ENCODE assay signal across 1 cellular context in genomic region chr15:101439285-101439919, GRCh38.
TF ChIP-seq lines count a peak whose summit lies in the region.

No MANE protein-coding gene starts in this region.

TF ChIP-seq in HepG2, 621 proteins besides CTCF, POLR2A, EP300 and RAD21 (continued from another document and continues in another):
- TF ChIP-seq, protein P1, sequence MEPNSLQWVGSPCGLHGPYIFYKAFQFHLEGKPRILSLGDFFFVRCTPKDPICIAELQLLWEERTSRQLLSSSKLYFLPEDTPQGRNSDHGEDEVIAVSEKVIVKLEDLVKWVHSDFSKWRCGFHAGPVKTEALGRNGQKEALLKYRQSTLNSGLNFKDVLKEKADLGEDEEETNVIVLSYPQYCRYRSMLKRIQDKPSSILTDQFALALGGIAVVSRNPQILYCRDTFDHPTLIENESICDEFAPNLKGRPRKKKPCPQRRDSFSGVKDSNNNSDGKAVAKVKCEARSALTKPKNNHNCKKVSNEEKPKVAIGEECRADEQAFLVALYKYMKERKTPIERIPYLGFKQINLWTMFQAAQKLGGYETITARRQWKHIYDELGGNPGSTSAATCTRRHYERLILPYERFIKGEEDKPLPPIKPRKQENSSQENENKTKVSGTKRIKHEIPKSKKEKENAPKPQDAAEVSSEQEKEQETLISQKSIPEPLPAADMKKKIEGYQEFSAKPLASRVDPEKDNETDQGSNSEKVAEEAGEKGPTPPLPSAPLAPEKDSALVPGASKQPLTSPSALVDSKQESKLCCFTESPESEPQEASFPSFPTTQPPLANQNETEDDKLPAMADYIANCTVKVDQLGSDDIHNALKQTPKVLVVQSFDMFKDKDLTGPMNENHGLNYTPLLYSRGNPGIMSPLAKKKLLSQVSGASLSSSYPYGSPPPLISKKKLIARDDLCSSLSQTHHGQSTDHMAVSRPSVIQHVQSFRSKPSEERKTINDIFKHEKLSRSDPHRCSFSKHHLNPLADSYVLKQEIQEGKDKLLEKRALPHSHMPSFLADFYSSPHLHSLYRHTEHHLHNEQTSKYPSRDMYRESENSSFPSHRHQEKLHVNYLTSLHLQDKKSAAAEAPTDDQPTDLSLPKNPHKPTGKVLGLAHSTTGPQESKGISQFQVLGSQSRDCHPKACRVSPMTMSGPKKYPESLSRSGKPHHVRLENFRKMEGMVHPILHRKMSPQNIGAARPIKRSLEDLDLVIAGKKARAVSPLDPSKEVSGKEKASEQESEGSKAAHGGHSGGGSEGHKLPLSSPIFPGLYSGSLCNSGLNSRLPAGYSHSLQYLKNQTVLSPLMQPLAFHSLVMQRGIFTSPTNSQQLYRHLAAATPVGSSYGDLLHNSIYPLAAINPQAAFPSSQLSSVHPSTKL (CRISPR knock-in tag; IDR thresholded peaks at IDR 0.05), result peak; percentile 96
- TF ChIP-seq SNRNP70 (IDR thresholded peaks at IDR 0.05; ENCODE audit: low read depth, low read length), result no peak
- TF ChIP-seq HOXA3 (CRISPR knock-in tag; IDR thresholded peaks at IDR 0.05), result peak; percentile 86
- no peak for TF ChIP-seq ZNF280B (CRISPR knock-in tag; IDR thresholded peaks at IDR 0.05; ENCODE audit: borderline replicate concordance)
- no peak for TF ChIP-seq SCMH1 (CRISPR knock-in tag; IDR thresholded peaks at IDR 0.05; ENCODE audit: borderline replicate concordance)
- TF ChIP-seq, protein P2, sequence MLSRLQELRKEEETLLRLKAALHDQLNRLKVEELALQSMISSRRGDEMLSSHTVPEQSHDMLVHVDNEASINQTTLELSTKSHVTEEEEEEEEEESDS (CRISPR knock-in tag; IDR thresholded peaks at IDR 0.05; ENCODE audit: borderline replicate concordance), result no peak
- TF ChIP-seq ZBTB14 (CRISPR knock-in tag; IDR thresholded peaks at IDR 0.05), result no peak
- peak; percentile 63 to 79; a peak in 3 of 4 replicates for TF ChIP-seq NR2F1 (CRISPR knock-in tag; IDR thresholded peaks at IDR 0.05)
- peak; percentile 92 for TF ChIP-seq TFE3 (CRISPR knock-in tag; IDR thresholded peaks at IDR 0.05)
- TF ChIP-seq NFE2 (CRISPR knock-in tag; IDR thresholded peaks at IDR 0.05), result no peak
- TF ChIP-seq ZSCAN22 (CRISPR knock-in tag; IDR thresholded peaks at IDR 0.05), result no peak
- TF ChIP-seq PREB (CRISPR knock-in tag; IDR thresholded peaks at IDR 0.05), result no peak
- peak; percentile 96 for TF ChIP-seq TEAD3 (CRISPR knock-in tag; optimal IDR thresholded peaks at IDR 0.05; ENCODE audit: borderline replicate concordance)
- TF ChIP-seq NFE2L1 (CRISPR knock-in tag; IDR thresholded peaks at IDR 0.05; ENCODE audit: borderline replicate concordance), result no peak
- peak; percentile 1; the same call in 1 of the 2 replicates for TF ChIP-seq NRL (CRISPR knock-in tag; IDR thresholded peaks at IDR 0.05; ENCODE audit: borderline replicate concordance)
- no peak for TF ChIP-seq ZNF619 (CRISPR knock-in tag; IDR thresholded peaks at IDR 0.05)
- TF ChIP-seq, protein P3, sequence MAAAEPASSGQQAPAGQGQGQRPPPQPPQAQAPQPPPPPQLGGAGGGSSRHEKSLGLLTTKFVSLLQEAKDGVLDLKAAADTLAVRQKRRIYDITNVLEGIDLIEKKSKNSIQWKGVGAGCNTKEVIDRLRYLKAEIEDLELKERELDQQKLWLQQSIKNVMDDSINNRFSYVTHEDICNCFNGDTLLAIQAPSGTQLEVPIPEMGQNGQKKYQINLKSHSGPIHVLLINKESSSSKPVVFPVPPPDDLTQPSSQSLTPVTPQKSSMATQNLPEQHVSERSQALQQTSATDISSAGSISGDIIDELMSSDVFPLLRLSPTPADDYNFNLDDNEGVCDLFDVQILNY (CRISPR knock-in tag; conservative IDR thresholded peaks at IDR 0.05), result no peak
- TF ChIP-seq, protein P4, sequence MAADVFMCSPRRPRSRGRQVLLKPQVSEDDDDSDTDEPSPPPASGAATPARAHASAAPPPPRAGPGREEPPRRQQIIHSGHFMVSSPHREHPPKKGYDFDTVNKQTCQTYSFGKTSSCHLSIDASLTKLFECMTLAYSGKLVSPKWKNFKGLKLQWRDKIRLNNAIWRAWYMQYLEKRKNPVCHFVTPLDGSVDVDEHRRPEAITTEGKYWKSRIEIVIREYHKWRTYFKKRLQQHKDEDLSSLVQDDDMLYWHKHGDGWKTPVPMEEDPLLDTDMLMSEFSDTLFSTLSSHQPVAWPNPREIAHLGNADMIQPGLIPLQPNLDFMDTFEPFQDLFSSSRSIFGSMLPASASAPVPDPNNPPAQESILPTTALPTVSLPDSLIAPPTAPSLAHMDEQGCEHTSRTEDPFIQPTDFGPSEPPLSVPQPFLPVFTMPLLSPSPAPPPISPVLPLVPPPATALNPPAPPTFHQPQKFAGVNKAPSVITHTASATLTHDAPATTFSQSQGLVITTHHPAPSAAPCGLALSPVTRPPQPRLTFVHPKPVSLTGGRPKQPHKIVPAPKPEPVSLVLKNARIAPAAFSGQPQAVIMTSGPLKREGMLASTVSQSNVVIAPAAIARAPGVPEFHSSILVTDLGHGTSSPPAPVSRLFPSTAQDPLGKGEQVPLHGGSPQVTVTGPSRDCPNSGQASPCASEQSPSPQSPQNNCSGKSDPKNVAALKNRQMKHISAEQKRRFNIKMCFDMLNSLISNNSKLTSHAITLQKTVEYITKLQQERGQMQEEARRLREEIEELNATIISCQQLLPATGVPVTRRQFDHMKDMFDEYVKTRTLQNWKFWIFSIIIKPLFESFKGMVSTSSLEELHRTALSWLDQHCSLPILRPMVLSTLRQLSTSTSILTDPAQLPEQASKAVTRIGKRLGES (CRISPR knock-in tag; IDR thresholded peaks at IDR 0.05; ENCODE audit: borderline replicate concordance), result no peak
- no peak for TF ChIP-seq SNAI1 (CRISPR knock-in tag; IDR thresholded peaks at IDR 0.05; ENCODE audit: borderline replicate concordance)
- no peak for TF ChIP-seq MAFG (CRISPR knock-in tag; IDR thresholded peaks at IDR 0.05)
- TF ChIP-seq EHMT2 (IDR thresholded peaks at IDR 0.05; ENCODE audit: borderline replicate concordance, low read depth, low read length), result peak; percentile 45; the same call in 1 of the 2 replicates
- TF ChIP-seq JARID2 (CRISPR knock-in tag; IDR thresholded peaks at IDR 0.05; ENCODE audit: insufficient replicate concordance), result peak; percentile 58
- no peak; the same call in 1 of the 2 replicates for TF ChIP-seq KLF9 (CRISPR knock-in tag; IDR thresholded peaks at IDR 0.05; ENCODE audit: low read depth)
- no peak for TF ChIP-seq ZZZ3 (CRISPR knock-in tag; IDR thresholded peaks at IDR 0.05; ENCODE audit: borderline replicate concordance)
- no peak; the same call in 1 of the 2 replicates for TF ChIP-seq SAFB2 (CRISPR knock-in tag; IDR thresholded peaks at IDR 0.05; ENCODE audit: borderline replicate concordance, low read depth)
- TF ChIP-seq STAT5B (CRISPR knock-in tag; IDR thresholded peaks at IDR 0.05), result 0 out of 2 replicates have a peak, but pooled peaks have one; percentile 71
- TF ChIP-seq GATAD1 (CRISPR knock-in tag; IDR thresholded peaks at IDR 0.05), result peak; percentile 73
- TF ChIP-seq, protein P5, sequence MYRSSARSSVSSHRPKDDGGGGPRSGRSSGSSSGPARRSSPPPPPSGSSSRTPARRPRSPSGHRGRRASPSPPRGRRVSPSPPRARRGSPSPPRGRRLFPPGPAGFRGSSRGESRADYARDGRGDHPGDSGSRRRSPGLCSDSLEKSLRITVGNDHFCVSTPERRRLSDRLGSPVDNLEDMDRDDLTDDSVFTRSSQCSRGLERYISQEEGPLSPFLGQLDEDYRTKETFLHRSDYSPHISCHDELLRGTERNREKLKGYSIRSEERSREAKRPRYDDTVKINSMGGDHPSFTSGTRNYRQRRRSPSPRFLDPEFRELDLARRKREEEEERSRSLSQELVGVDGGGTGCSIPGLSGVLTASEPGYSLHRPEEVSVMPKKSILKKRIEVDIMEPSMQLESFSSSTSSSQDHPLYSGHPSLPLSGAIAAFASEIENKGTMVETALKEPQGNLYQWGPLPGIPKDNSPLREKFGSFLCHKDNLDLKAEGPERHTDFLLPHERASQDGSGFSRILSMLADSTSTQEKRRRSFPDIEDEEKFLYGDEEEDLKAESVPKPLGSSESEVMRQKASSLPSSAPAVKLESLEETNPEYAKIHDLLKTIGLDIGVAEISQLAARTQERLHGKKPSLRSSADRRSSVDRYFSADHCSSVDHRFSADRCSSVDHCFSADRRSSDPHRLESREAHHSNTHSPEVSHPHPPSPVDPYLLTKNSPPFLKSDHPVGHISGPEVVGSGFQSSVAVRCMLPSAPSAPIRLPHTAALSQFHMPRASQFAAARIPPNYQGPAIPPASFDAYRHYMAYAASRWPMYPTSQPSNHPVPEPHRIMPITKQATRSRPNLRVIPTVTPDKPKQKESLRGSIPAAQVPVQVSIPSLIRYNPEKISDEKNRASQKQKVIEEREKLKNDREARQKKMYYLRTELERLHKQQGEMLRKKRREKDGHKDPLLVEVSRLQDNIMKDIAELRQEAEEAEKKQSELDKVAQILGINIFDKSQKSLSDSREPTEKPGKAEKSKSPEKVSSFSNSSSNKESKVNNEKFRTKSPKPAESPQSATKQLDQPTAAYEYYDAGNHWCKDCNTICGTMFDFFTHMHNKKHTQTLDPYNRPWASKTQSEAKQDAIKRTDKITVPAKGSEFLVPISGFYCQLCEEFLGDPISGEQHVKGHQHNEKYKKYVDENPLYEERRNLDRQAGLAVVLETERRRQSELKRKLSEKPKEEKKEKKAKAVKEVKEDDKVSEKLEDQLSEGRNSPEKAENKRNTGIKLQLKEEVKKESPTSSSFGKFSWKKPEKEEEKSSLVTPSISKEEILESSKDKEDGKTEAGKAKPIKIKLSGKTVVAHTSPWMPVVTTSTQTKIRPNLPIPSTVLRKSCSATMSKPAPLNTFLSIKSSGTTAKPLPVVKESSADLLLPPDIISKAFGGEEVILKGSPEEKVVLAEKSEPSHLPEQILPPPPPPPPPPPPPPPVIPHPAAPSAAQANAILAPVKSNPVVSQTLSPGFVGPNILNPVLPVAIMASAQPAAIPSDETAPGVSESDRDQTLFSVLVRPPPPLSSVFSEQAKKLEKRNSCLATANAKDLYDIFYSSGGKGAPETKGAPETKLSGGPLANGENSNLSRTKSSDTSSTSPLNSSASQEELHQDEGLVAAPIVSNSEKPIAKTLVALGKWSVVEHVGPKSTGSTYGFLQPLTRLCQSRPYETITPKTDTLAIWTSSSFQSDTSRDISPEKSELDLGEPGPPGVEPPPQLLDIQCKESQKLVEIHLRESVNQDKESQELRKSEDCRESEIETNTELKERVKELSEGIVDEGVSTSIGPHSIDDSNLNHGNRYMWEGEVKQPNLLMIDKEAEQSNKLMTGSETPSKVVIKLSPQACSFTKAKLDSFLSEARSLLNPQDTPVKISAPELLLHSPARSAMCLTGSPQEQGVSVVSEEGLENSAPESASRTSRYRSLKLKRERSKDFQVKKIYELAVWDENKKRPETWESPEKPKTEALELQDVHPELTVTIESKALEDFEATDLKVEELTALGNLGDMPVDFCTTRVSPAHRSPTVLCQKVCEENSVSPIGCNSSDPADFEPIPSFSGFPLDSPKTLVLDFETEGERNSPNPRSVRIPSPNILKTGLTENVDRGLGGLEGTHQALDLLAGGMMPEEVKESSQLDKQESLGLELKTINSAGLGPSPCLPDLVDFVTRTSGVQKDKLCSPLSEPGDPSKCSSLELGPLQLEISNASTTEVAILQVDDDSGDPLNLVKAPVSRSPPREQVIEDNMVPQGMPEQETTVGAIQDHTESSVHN (CRISPR knock-in tag; IDR thresholded peaks at IDR 0.05), result no peak
- TF ChIP-seq ZNF720 (CRISPR knock-in tag; IDR thresholded peaks at IDR 0.05), result no peak
- no peak for TF ChIP-seq ZNF552 (CRISPR knock-in tag; IDR thresholded peaks at IDR 0.05; ENCODE audit: borderline replicate concordance)
- peak; percentile 97 for TF ChIP-seq BCL6 (CRISPR knock-in tag; IDR thresholded peaks at IDR 0.05)
- peak; percentile 84; the same call in 1 of the 2 replicates for TF ChIP-seq ZNF878 (CRISPR knock-in tag; IDR thresholded peaks at IDR 0.05)
- TF ChIP-seq, protein P6, sequence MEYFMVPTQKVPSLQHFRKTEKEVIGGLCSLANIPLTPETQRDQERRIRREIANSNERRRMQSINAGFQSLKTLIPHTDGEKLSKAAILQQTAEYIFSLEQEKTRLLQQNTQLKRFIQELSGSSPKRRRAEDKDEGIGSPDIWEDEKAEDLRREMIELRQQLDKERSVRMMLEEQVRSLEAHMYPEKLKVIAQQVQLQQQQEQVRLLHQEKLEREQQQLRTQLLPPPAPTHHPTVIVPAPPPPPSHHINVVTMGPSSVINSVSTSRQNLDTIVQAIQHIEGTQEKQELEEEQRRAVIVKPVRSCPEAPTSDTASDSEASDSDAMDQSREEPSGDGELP (IDR thresholded peaks at IDR 0.05; ENCODE audit: borderline replicate concordance, low read depth), result peak; percentile 79; the same call in 1 of the 2 replicates
- TF ChIP-seq ZNF33A (CRISPR knock-in tag; IDR thresholded peaks at IDR 0.05; ENCODE audit: borderline replicate concordance), result peak; percentile 88; the same call in 1 of the 2 replicates
